8 cellular contexts compared by ENCODE assay signal in the genomic region with DNA sequence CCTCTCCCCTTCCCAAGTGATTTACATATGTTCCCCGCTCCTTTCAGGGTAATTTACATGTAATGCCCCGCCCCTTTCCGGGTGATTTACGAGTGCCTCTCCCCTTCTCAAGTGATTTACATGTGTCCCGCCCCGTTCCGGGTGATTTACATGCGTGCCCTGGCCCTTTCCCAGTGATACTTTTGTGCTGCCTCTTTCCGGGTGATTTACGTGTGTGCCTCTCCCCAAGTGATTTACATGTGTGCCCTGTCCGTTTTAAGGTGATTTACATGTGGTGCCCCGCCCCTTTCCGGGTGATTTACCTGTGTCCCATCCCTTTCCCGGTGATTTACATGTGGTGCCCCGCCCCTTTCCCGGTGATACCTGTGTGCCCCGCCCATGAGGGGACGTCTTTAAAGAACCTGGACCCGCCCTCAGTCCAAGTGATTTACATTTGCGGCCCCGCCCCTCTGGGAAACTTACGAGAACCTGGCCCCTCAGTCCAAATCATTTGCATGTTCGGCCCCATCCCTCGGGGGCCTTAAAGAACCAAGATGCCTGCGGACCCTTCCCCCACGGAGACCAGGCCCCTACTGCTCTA. TPM values are rescaled to one million over a fixed set of nuclear protein-coding genes. Genes with fewer than 3 reads are reported as not detected.
A peak's percentile ranks its signal among the peaks of the same experiment; 100 is the strongest.
DNase-seq lines count a peak whose midpoint lies in the region; ATAC-seq and TF ChIP-seq lines count a peak whose summit lies in the region.

No MANE protein-coding gene starts in this region.

- H3K4me1 ChIP-seq in GM23248 (ENCODE audit: insufficient read depth) (peaks cover 8% of the 10 kb centered on the region), Karpas-422 (ENCODE audit: low read length) (peaks cover 29% of the 10 kb centered on the region), foreskin keratinocyte (peaks cover 5% of the 10 kb centered on the region), neuronal stem cell (ENCODE audit: control insufficient read depth in 2 of 2, insufficient read depth in 1 of 2, low read depth in 1 of 2, low read length in 2 of 2) (peaks cover 2 to 3% of the 10 kb centered on the region in 2 donors), testis (peaks cover 10% of the 10 kb centered on the region)

- H3K9ac ChIP-seq in GM23248 (peak overlapping the region; percentile 55), Karpas-422 (ENCODE audit: low read length) (peak overlapping the region; percentile 84), neuronal stem cell (ENCODE audit: low read depth, low read length, poor library complexity) (peak overlapping the region; percentile 60)

- H2AK5ac ChIP-seq in neuronal stem cell (ENCODE audit: low read depth, low read length), result no peak overlapping the region

- ATAC-seq in foreskin keratinocyte, result peak; percentile 68

- DNase-seq in Daoy (ENCODE audit: low read depth) (peak; percentile 80), GM23248 (peak; percentile 88), Karpas-422 (peak; percentile 99), SHP77 treated with DMSO at 0.1 percent for 48 hours (lab: John Stamatoyannopoulos, UW) (peak; percentile 94), foreskin keratinocyte (peak; percentile 97 to 99), neuronal stem cell (ENCODE audit: low spot score) (peak; percentile 91), testis (peak; percentile 97)
- DNase-seq in activated gamma-delta T cell treated with anti-CD3 and anti-CD28 coated beads, Interleukin-2, amount 50 U/mL, for 16 hours (ENCODE audit: low read depth), result peak; percentile 62

- H3K79me1 ChIP-seq in neuronal stem cell (ENCODE audit: low read depth, low read length), result peaks cover 2% of the 10 kb centered on the region

- H4K91ac ChIP-seq in neuronal stem cell (ENCODE audit: low read depth, low read length, poor library complexity), result no peak overlapping the region

- 0 out of 2 replicates have a peak, but pooled peaks cover 2% of the 10 kb centered on the region for H3K36me3 ChIP-seq in GM23248 (ENCODE audit: low read depth)
- 0 out of 2 replicates have a peak, but pooled peaks cover 25% of the 10 kb centered on the region for H3K36me3 ChIP-seq in Karpas-422 (ENCODE audit: insufficient read depth, low read length)
- peaks cover 20 to 31% of the 10 kb centered on the region in 2 donors for H3K36me3 ChIP-seq in neuronal stem cell (replicated peaks in 1 of 2; ENCODE audit: control insufficient read depth in 2 of 2, insufficient read depth in 2 of 2, low read length in 2 of 2)
- H3K36me3 ChIP-seq in testis (ENCODE audit: low read depth, missing control alignments), result no peaks in the 10 kb centered on the region

- H3K9me2 ChIP-seq in GM23248 (ENCODE audit: insufficient read depth) (no peaks in the 10 kb centered on the region), Karpas-422 (replicated peaks; ENCODE audit: insufficient read depth, low read length) (no peaks in the 10 kb centered on the region)

- peak overlapping the region; percentile 77 for H2AFZ ChIP-seq in GM23248
- H2AFZ ChIP-seq in Karpas-422 (ENCODE audit: low read length), result peak overlapping the region; percentile 68; the same call in 1 of the 2 replicates
- H2AFZ ChIP-seq in neuronal stem cell (ENCODE audit: low read length), result peak overlapping the region; percentile 99

- TF ChIP-seq POLR2A in testis (IDR thresholded peaks at IDR 0.05), result no peak

- WGBS in GM23248 (ENCODE audit: low coverage in 1 of 2, low lambda C conversion rate in 2 of 2, missing lambda C conversion rate in 2 of 2), 2 experiments, result 2 to 3% methylated on average over 22 to 26 of the region's 26 CpGs
- WGBS in neuronal stem cell (ENCODE audit: extremely low coverage in 2 of 2, insufficient read length in 2 of 2, insufficient replicate concordance in 1 of 2), 2 donors, result no CpG with 5 or more reads among the region's 26 CpGs
- 4 to 5% methylated on average over 22 to 26 of the region's 26 CpGs for WGBS in testis, 2 donors

- no peak overlapping the region for H3K4ac ChIP-seq in neuronal stem cell (ENCODE audit: low read length)

- peaks cover 32% of the 10 kb centered on the region for H3F3A ChIP-seq in GM23248 (ENCODE audit: insufficient read depth)

- peak overlapping the region; percentile 49 for H2BK15ac ChIP-seq in neuronal stem cell (ENCODE audit: low read length)

- H3K9me3 ChIP-seq in GM23248 (ENCODE audit: low read depth) (no peaks in the 10 kb centered on the region), Karpas-422 (ENCODE audit: low read length) (no peaks in the 10 kb centered on the region; the same call in 1 of the 2 replicates), neuronal stem cell (replicated peaks in 1 of 2; ENCODE audit: control insufficient read depth in 2 of 2, insufficient read depth in 1 of 2, low read depth in 1 of 2, low read length in 2 of 2) (no peaks in the 10 kb centered on the region), testis (no peaks in the 10 kb centered on the region)

- H4K20me1 ChIP-seq in GM23248 (ENCODE audit: insufficient read depth), result no peaks in the 10 kb centered on the region
- H4K20me1 ChIP-seq in Karpas-422 (ENCODE audit: insufficient read depth, low read depth, low read length), result peaks cover 11% of the 10 kb centered on the region; the same call in 1 of the 2 replicates

- peak overlapping the region; percentile 89 for H3K4me2 ChIP-seq in GM23248 (ENCODE audit: unreplicated experiment)
- peak overlapping the region; percentile 66 for H3K4me2 ChIP-seq in Karpas-422 (ENCODE audit: low read depth, low read length, poor library complexity, severe bottlenecking)
- peak overlapping the region; percentile 96 for H3K4me2 ChIP-seq in neuronal stem cell (ENCODE audit: insufficient read depth, low read length, poor library complexity, severe bottlenecking)

- H2BK12ac ChIP-seq in neuronal stem cell (ENCODE audit: low read length), result no peak overlapping the region

- H2BK5ac ChIP-seq in neuronal stem cell (ENCODE audit: low read length), result peak overlapping the region; percentile 94

- in situ Hi-C loops in GM23248 (cut with MboI), result loop anchor here (25.0 kb wide), 1 partner anchor 1198 kb away; the partner anchor contains the start of gene U2AF2

- intact Hi-C loops in testis (cut with DNase I; ENCODE audit: low total_unique reads), result no loop called here

- no peaks in the 10 kb centered on the region for H3K27me3 ChIP-seq in GM23248 (replicated peaks; ENCODE audit: insufficient read depth)
- H3K27me3 ChIP-seq in Karpas-422 (ENCODE audit: low read length), result no peaks in the 10 kb centered on the region
- H3K27me3 ChIP-seq in foreskin keratinocyte, result no peaks in the 10 kb centered on the region
- H3K27me3 ChIP-seq in neuronal stem cell (ENCODE audit: control insufficient read depth in 3 of 3, insufficient read depth in 3 of 3, low read depth in 1 of 3, low read length in 3 of 3), result peaks cover 0 to 6% (median 0%) of the 10 kb centered on the region in 3 experiments
- H3K27me3 ChIP-seq in testis, result no peaks in the 10 kb centered on the region

- no peak overlapping the region for H4K8ac ChIP-seq in neuronal stem cell (ENCODE audit: low read depth, low read length)

- H3K27ac ChIP-seq in GM23248 (peak overlapping the region; percentile 93), Karpas-422 (ENCODE audit: low read length) (peak overlapping the region; percentile 93), foreskin keratinocyte (peak overlapping the region; percentile 81), neuronal stem cell (replicated peaks; ENCODE audit: low read length) (peak overlapping the region; percentile 98), testis (peak overlapping the region; percentile 82 to 95)

- no peak overlapping the region for H2BK120ac ChIP-seq in neuronal stem cell (ENCODE audit: low read depth, low read length)

- peak overlapping the region; percentile 95 for H3K18ac ChIP-seq in neuronal stem cell (ENCODE audit: low read length)

- H3K79me2 ChIP-seq in GM23248 (ENCODE audit: insufficient read depth), result peaks cover 34% of the 10 kb centered on the region
- H3K79me2 ChIP-seq in Karpas-422 (ENCODE audit: low read length), result no peaks in the 10 kb centered on the region

- H3K23ac ChIP-seq in neuronal stem cell (ENCODE audit: low read depth, low read length, poor library complexity), result peak overlapping the region; percentile 31

- peak overlapping the region; percentile 77 for H3K4me3 ChIP-seq in GM23248
- H3K4me3 ChIP-seq in Karpas-422 (ENCODE audit: low read length), result peak overlapping the region; percentile 74
- H3K4me3 ChIP-seq in neuronal stem cell (ENCODE audit: low read length in 2 of 2), result peak overlapping the region; percentile 69 to 92
- H3K4me3 ChIP-seq in testis, result peak overlapping the region; percentile 59 to 69

- H3K14ac ChIP-seq in neuronal stem cell (ENCODE audit: low read length), result no peak overlapping the region

- TF ChIP-seq CTCF in foreskin keratinocyte (conservative IDR thresholded peaks at IDR 0.05) (no peak), testis (IDR thresholded peaks at IDR 0.05) (no peak)

RNA-seq across cellular contexts. Expression of gene LENG9, which starts 0.6 kb away (rescaled TPM):
- total RNA-seq in Daoy (2014; rRNA removed; shearing (Covaris generic)), result 2.1 and 3.9 TPM in 2 replicates
- total RNA-seq in GM23248 (2014; rRNA removed; shearing (Covaris generic)), result 6.6 and 13.5 TPM in 2 replicates
- polyA plus RNA-seq in GM23248 (2016; fragmentation: Nextera tagmentation; extraction: Ambion mirVana) (0.30 and 0.41 TPM in 2 replicates), foreskin keratinocyte (4.1 and 5.2 TPM in 2 replicates), testis (ENCODE audit: insufficient read depth, low read depth, low replicate concordance) (1.9 TPM)
- total RNA-seq in Karpas-422 (2014; rRNA removed; shearing (Covaris generic); ENCODE audit: low replicate concordance), result 5.0 and 14.1 TPM in 2 replicates
- total RNA-seq in foreskin keratinocyte (4.8 and 5.0 TPM in 2 replicates), testis (1 to 10 TPM; 5.6 to 5.8 TPM)
- polyA plus RNA-seq in neuronal stem cell (2013, experiment 1 of 2), result 1.3 TPM
- polyA plus RNA-seq in neuronal stem cell (2013, experiment 2 of 2), result 0.91 TPM

RNA-seq across cellular contexts. Expression of gene CDC42EP5, which starts 9.0 kb away (rescaled TPM):
- 9.5 and 15.4 TPM in 2 replicates for total RNA-seq in Daoy (2014; rRNA removed; shearing (Covaris generic))
- 39.6 and 51.7 TPM in 2 replicates for total RNA-seq in GM23248 (2014; rRNA removed; shearing (Covaris generic))
- polyA plus RNA-seq in GM23248 (2016; fragmentation: Nextera tagmentation; extraction: Ambion mirVana) (4.4 and 5.2 TPM in 2 replicates), foreskin keratinocyte (43.4 and 66.8 TPM in 2 replicates), testis (ENCODE audit: insufficient read depth, low read depth, low replicate concordance) (7.8 TPM)
- not detected in 2 replicates for total RNA-seq in Karpas-422 (2014; rRNA removed; shearing (Covaris generic); ENCODE audit: low replicate concordance)
- total RNA-seq in foreskin keratinocyte (27.1 and 32.1 TPM in 2 replicates), testis (10 to 100 TPM; 10.2 to 11.9 TPM)
- 12.2 TPM for polyA plus RNA-seq in neuronal stem cell (2013, experiment 1 of 2)
- 12.5 TPM for polyA plus RNA-seq in neuronal stem cell (2013, experiment 2 of 2)

RNA-seq across cellular contexts. Expression of gene LENG8, which starts 15.1 kb away (rescaled TPM):
- total RNA-seq in Daoy (2014; rRNA removed; shearing (Covaris generic)), result 5.1 and 9.0 TPM in 2 replicates
- total RNA-seq in GM23248 (2014; rRNA removed; shearing (Covaris generic)), result 29.2 and 33.9 TPM in 2 replicates
- polyA plus RNA-seq in GM23248 (2016; fragmentation: Nextera tagmentation; extraction: Ambion mirVana), result 34.7 and 45.5 TPM in 2 replicates
- total RNA-seq in Karpas-422 (2014; rRNA removed; shearing (Covaris generic); ENCODE audit: low replicate concordance), result 88.3 and 99.4 TPM in 2 replicates
- total RNA-seq in foreskin keratinocyte, result 31.1 and 43.5 TPM in 2 replicates
- polyA plus RNA-seq in foreskin keratinocyte, result 34.1 and 41.2 TPM in 2 replicates
- 151 TPM for polyA plus RNA-seq in neuronal stem cell (2013, experiment 1 of 2)
- 130 TPM for polyA plus RNA-seq in neuronal stem cell (2013, experiment 2 of 2)
- 100 to 1,000 TPM; 313 to 507 TPM for total RNA-seq in testis
- 167 TPM for polyA plus RNA-seq in testis (ENCODE audit: insufficient read depth, low read depth, low replicate concordance)

RNA-seq across cellular contexts. Expression of gene LAIR2, which starts 38.5 kb away (rescaled TPM):
- total RNA-seq in Daoy (2014; rRNA removed; shearing (Covaris generic)), result not detected in 2 replicates
- not detected in 2 replicates for total RNA-seq in GM23248 (2014; rRNA removed; shearing (Covaris generic))
- polyA plus RNA-seq in GM23248 (2016; fragmentation: Nextera tagmentation; extraction: Ambion mirVana), result not detected in 2 replicates
- total RNA-seq in Karpas-422 (2014; rRNA removed; shearing (Covaris generic); ENCODE audit: low replicate concordance), result not detected in 2 replicates
- total RNA-seq in foreskin keratinocyte, result not detected in 2 replicates
- polyA plus RNA-seq in foreskin keratinocyte, result not detected in 2 replicates
- polyA plus RNA-seq in neuronal stem cell (2013, experiment 1 of 2), result not detected
- polyA plus RNA-seq in neuronal stem cell (2013, experiment 2 of 2), result not detected
- not detected for total RNA-seq in testis
- polyA plus RNA-seq in testis (ENCODE audit: insufficient read depth, low read depth, low replicate concordance), result 0.65 TPM

RNA-seq across cellular contexts. Expression of gene TTYH1, which starts 48.9 kb away (rescaled TPM):
- total RNA-seq in Daoy (2014; rRNA removed; shearing (Covaris generic)), result 1.3 TPM in 1 of 2 replicates, not detected in the other
- not detected in 2 replicates for total RNA-seq in GM23248 (2014; rRNA removed; shearing (Covaris generic))
- polyA plus RNA-seq in GM23248 (2016; fragmentation: Nextera tagmentation; extraction: Ambion mirVana) (0.05 TPM in 2 replicates), foreskin keratinocyte (not detected in 2 replicates), testis (ENCODE audit: insufficient read depth, low read depth, low replicate concordance) (126 TPM)
- total RNA-seq in Karpas-422 (2014; rRNA removed; shearing (Covaris generic); ENCODE audit: low replicate concordance), result not detected in 2 replicates
- total RNA-seq in foreskin keratinocyte (not detected in 2 replicates), testis (100 to 1,000 TPM; 226 to 248 TPM)
- polyA plus RNA-seq in neuronal stem cell (2013, experiment 1 of 2), result 504 TPM
- polyA plus RNA-seq in neuronal stem cell (2013, experiment 2 of 2), result 501 TPM

Comparison
In these comparisons a context has a peak if more than half of its experiments do, and no peak if none do; other contexts are left out.
1. Peak in every context shown above with its lines: DNase-seq, ATAC-seq, H3K4me3 ChIP-seq and H3K27ac ChIP-seq.
2. RNA of gene CDC42EP5, which starts 9.0 kb away (total RNA-seq): 39.6 to 51.7 TPM in GM23248, 27.1 to 32.1 TPM in foreskin keratinocyte, 10.2 to 11.9 TPM in testis and 9.5 to 15.4 TPM in Daoy; not detected in Karpas-422; every median in the first group is over 10 times any median in the second.